ENCODE assay signal across 19 cellular contexts in the genomic region with DNA sequence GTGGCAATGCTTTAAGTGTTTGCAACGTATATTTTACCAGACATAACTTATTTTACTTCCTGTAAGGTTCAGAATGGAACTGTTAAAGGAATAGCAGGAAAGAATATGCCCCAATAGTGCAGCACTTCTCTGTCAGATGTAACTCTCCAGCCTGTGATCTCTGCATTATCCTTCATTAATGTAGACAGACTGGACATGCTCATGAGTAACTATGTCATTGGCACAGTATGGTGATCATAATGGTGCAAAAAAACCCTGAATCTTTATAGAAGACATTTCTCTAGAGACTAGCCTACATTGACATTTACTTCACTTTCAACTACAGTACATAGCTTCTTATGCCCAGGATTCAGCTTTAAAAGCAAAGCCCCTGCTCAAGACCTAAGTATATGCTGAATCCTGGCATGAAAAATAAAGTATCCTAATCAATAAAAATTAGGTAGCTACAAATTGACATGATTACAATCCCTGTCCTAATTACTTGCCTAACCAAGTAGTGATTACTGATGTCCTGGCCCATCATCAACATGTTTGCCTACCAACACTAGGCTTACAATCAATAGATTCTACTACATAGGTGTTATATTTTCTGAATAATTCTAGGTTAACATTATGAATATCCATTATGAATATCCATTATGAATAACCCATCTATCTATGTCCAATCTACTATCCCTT. TPM values are rescaled to one million over a fixed set of nuclear protein-coding genes. Genes with fewer than 3 reads are reported as not detected.
A peak's percentile ranks its signal among the peaks of the same experiment; 100 is the strongest.
DNase-seq lines count a peak whose midpoint lies in the region; ATAC-seq, FAIRE-seq and TF ChIP-seq lines count a peak whose summit lies in the region.
"Had no signal": no experiment of that assay in that cellular context is flagged by ENCODE, and none has a peak within 500 bp of the region (broad histone marks: within the 10 kb centered on the region; RNA-seq: fewer than 3 reads in every experiment).

No MANE protein-coding gene starts in this region.

- H3K4me2 ChIP-seq in A549 (no peak overlapping the region), HepG2 (ENCODE audit: low read depth, low read length) (no peak overlapping the region)
- H3K4me2 ChIP-seq: BLaER1 had no signal

- in situ Hi-C loops in HepG2 (cut with HindIII; ENCODE audit: extremely low pct_ligation_motif_present, low pct_unique_long_range_greater_than_20kb) = no loop called here

- H3K4me1 ChIP-seq in A549 = peaks cover 15% of the 10 kb centered on the region; the same call in 2 of the 3 replicates
- H3K4me1 ChIP-seq in CD4-positive, alpha-beta memory T cell (ENCODE audit: insufficient read depth, low read length) = peaks cover 62% of the 10 kb centered on the region
- no peaks in the 10 kb centered on the region for H3K4me1 ChIP-seq in RWPE2 (ENCODE audit: insufficient read depth, poor library complexity, severe bottlenecking)
- H3K4me1 ChIP-seq in HepG2 (ENCODE audit: insufficient read depth, low read length) = peaks cover 10% of the 10 kb centered on the region; the same call in 1 of the 2 replicates
- H3K4me1 ChIP-seq in tibial nerve = peaks cover 0 to 42% (median 8%) of the 10 kb centered on the region in 4 donors

- DNase-seq in A549 (ENCODE audit: low read depth in 1 of 2, low spot score in 1 of 2) (no peak), RWPE2 (ENCODE audit: low spot score) (no peak), HepG2 (ENCODE audit: low spot score) (no peak), GM20000 (ENCODE audit: low spot score) (no peak), tibial nerve (ENCODE audit: low spot score in 2 of 2) (no peak)
- no peak for DNase-seq in CD4-positive, alpha-beta memory T cell
- DNase-seq: activated B cell treated with CpG ODN at 0.5 μM for 24 hours; activated T-cell treated with anti-CD3 and anti-CD28 coated beads, Interleukin-2, amount 50 U/mL, for 48 hours; amygdala; DMS79 treated with DMSO at 0.1 percent for 48 hours; NCI-H82; stimulated activated naive CD4-positive, alpha-beta T cell; T-cell had no signal

- H3K36me3 Mint-ChIP-seq in CD4-positive, alpha-beta memory T cell = peaks cover 51 to 87% of the 10 kb centered on the region in 2 donors

- H3K9me3 ChIP-seq in A549 (no peaks in the 10 kb centered on the region), RWPE2 (ENCODE audit: severe bottlenecking) (no peaks in the 10 kb centered on the region), HepG2 (ENCODE audit: low read length) (no peaks in the 10 kb centered on the region), tibial nerve (no peaks in the 10 kb centered on the region)
- no peaks in the 10 kb centered on the region for H3K9me3 ChIP-seq in CD4-positive, alpha-beta memory T cell (ENCODE audit: control insufficient read depth in 1 of 2, low read length in 2 of 2)
- H3K9me3 ChIP-seq: BLaER1, vagina had no signal

- H3K27me3 ChIP-seq in CD4-positive, alpha-beta memory T cell (ENCODE audit: insufficient read depth, low read length) = no peaks in the 10 kb centered on the region
- H3K27me3 ChIP-seq in RWPE2 (ENCODE audit: insufficient read depth, poor library complexity, severe bottlenecking) (no peaks in the 10 kb centered on the region), HepG2 (ENCODE audit: control insufficient read depth in 1 of 2, insufficient read depth in 2 of 2, low read length in 2 of 2) (no peaks in the 10 kb centered on the region), tibial nerve (no peaks in the 10 kb centered on the region)
- H3K27me3 ChIP-seq: BLaER1, vagina had no signal

- ATAC-seq in A549 (peak in 1 of 2 experiments; percentile 42; a peak in 3 of 6 replicates), RWPE2 (ENCODE audit: low read depth) (0 out of 3 replicates have a peak, but pooled peaks have one; percentile 23), HepG2 (peak; percentile 19), GM21360 (IDR thresholded peaks at IDR 0.05; ENCODE audit: unreplicated experiment) (no peak)

- intact Hi-C loops in CD4-positive, alpha-beta memory T cell (cut with micrococcal nuclease) = no loop called here
- intact Hi-C loops in HepG2 (cut with micrococcal nuclease; ENCODE audit: unreplicated experiment) = no loop called here

- H3K9me3 Mint-ChIP-seq in CD4-positive, alpha-beta memory T cell = no peaks in the 10 kb centered on the region
- H3K9me3 Mint-ChIP-seq: activated B cell treated with CpG ODN at 0.5 μM for 24 hours, T-cell had no signal

- BruUV-seq in HepG2 (replicated peaks; lab: Mats Ljungman, UMichigan) = no TSS peak

- H3K27ac ChIP-seq in A549 (no peak overlapping the region), RWPE2 (ENCODE audit: poor library complexity, severe bottlenecking) (no peak overlapping the region), HepG2 (ENCODE audit: extremely low read length, insufficient read depth, low read length) (peak overlapping the region; percentile 6), tibial nerve (no peak overlapping the region)
- no peak overlapping the region for H3K27ac ChIP-seq in CD4-positive, alpha-beta memory T cell (ENCODE audit: low read depth, low read length)
- H3K27ac ChIP-seq: BLaER1, coronary artery, vagina had no signal

- H3K9ac ChIP-seq in HepG2 (ENCODE audit: insufficient read depth, low read depth, low read length) = no peak overlapping the region
- H3K9ac ChIP-seq: BLaER1 had no signal

- H3K36me3 ChIP-seq in CD4-positive, alpha-beta memory T cell (ENCODE audit: insufficient read depth, low read length) = peaks cover 48% of the 10 kb centered on the region
- H3K36me3 ChIP-seq in RWPE2 (ENCODE audit: low read depth) (peaks cover 100% of the 10 kb centered on the region), HepG2 (replicated peaks in 1 of 2; ENCODE audit: control insufficient read depth in 1 of 2, insufficient read depth in 2 of 2, low read length in 2 of 2) (peaks cover 3 to 46% of the 10 kb centered on the region in 2 experiments), tibial nerve (peaks cover 0 to 82% (median 8%) of the 10 kb centered on the region in 3 donors)

- peaks cover 6% of the 10 kb centered on the region for H4K20me1 ChIP-seq in HepG2 (ENCODE audit: insufficient read depth, low read length)

- no peak for TF ChIP-seq EP300 in A549 (IDR thresholded peaks at IDR 0.05)
- TF ChIP-seq EP300 in HepG2 (IDR thresholded peaks at IDR 0.05; ENCODE audit: low read depth in 2 of 2, low read length in 2 of 2) = no peak
- TF ChIP-seq EP300 in HepG2 (CRISPR knock-in tag; IDR thresholded peaks at IDR 0.05; ENCODE audit: borderline replicate concordance) = no peak
- TF ChIP-seq EP300 in tibial nerve (IDR thresholded peaks at IDR 0.05) = no peak

- no peak overlapping the region for H2AFZ ChIP-seq in HepG2 (ENCODE audit: low read length)

- WGBS in A549 (ENCODE audit: missing lambda C conversion rate) = 58% methylated on average over 1 of the region's 1 CpG
- WGBS in HepG2 (ENCODE audit: low lambda C conversion rate) = 97% methylated on average over 1 of the region's 1 CpG
- 50 to 74% methylated on average over 1 of the region's 1 CpG for WGBS in tibial nerve, 2 donors

- TF ChIP-seq CTCF in A549 (IDR thresholded peaks at IDR 0.05) (no peak), RWPE2 (IDR thresholded peaks at IDR 0.05; ENCODE audit: poor library complexity, severe bottlenecking) (no peak), HepG2 (CRISPR knock-in tag; IDR thresholded peaks at IDR 0.05) (no peak), GM20000 (IDR thresholded peaks at IDR 0.05; ENCODE audit: extremely low read depth, missing control alignments) (no peak), tibial nerve (IDR thresholded peaks at IDR 0.05) (no peak)

- H3K27ac Mint-ChIP-seq in CD4-positive, alpha-beta memory T cell = peak overlapping the region in 5 of 7 donors; percentile 12 to 60 (median 50)

- no peaks in the 10 kb centered on the region for H3K27me3 Mint-ChIP-seq in CD4-positive, alpha-beta memory T cell
- H3K27me3 Mint-ChIP-seq: activated B cell treated with CpG ODN at 0.5 μM for 24 hours, T-cell had no signal

- peak overlapping the region in 1 of 8 donors; percentile 14 for H3K4me3 Mint-ChIP-seq in CD4-positive, alpha-beta memory T cell
- H3K4me3 Mint-ChIP-seq: activated B cell treated with CpG ODN at 0.5 μM for 24 hours, T-cell had no signal

- peaks cover 5% of the 10 kb centered on the region for H3K79me2 ChIP-seq in HepG2 (ENCODE audit: insufficient read depth, low read length)

- FAIRE-seq in A549 (lab: Jason Lieb, UNC) (no peak), HepG2 (lab: Jason Lieb, UNC) (no peak)
- FAIRE-seq: islet of Langerhans, RCC 7860 had no signal

- peaks cover 42 to 93% (median 58%) of the 10 kb centered on the region in 4 donors for H3K4me1 Mint-ChIP-seq in CD4-positive, alpha-beta memory T cell

- no peak for TF ChIP-seq POLR2A in A549 (IDR thresholded peaks at IDR 0.05; ENCODE audit: low read length)
- TF ChIP-seq POLR2A in HepG2 (IDR thresholded peaks at IDR 0.05; ENCODE audit: insufficient read depth in 1 of 2, low read depth in 2 of 2, low read length in 2 of 2) = peak in 1 of 2 experiments; percentile 30; a peak in 3 of 4 replicates
- no peak for TF ChIP-seq POLR2A in tibial nerve (IDR thresholded peaks at IDR 0.05)

- H3K4me3 ChIP-seq in A549 = no peak overlapping the region
- no peak overlapping the region for H3K4me3 ChIP-seq in CD4-positive, alpha-beta memory T cell (ENCODE audit: low read length in 2 of 2)
- H3K4me3 ChIP-seq in RWPE2 (ENCODE audit: severe bottlenecking) = no peak overlapping the region
- H3K4me3 ChIP-seq in HepG2 (replicated peaks in 1 of 3; ENCODE audit: insufficient read depth in 1 of 3, low read depth in 2 of 3, low read length in 3 of 3) = no peak overlapping the region
- no peak overlapping the region for H3K4me3 ChIP-seq in tibial nerve
- H3K4me3 ChIP-seq: BLaER1, coronary artery, vagina had no signal

- CTCF ChIA-PET in A549 (lab: Yijun Ruan, JAX) = interaction anchor here (1.0 to 3.3 kb wide), 2 partner anchors 13 to 193 kb away, joined by 3 to 14 read pairs; no protein-coding TSS in a partner anchor
- CTCF ChIA-PET in CD4-positive, alpha-beta memory T cell (lab: Charles Lee; ENCODE audit: partially characterized antibody) = interaction anchor here (0.7 to 1.7 kb wide), 5 partner anchors 10 to 120 kb away, joined by 3 to 6 read pairs (median 3); a partner anchor contains a TSS
- CTCF ChIA-PET in HepG2 (lab: Yijun Ruan, JAX; ENCODE audit: low intra/inter-chr PET ratio, low total read pairs) = no interaction called here

- TF ChIP-seq RAD21 in A549 (conservative IDR thresholded peaks at IDR 0.05 in 1 of 2, IDR thresholded peaks at IDR 0.05 in 1 of 2) (no peak), HepG2 (CRISPR knock-in tag; IDR thresholded peaks at IDR 0.05) (no peak)

- POLR2A ChIA-PET in A549 (lab: Yijun Ruan, JAX) (interaction anchor here (1.0 to 1.8 kb wide), 4 partner anchors 9 to 193 kb away, joined by 3 to 6 read pairs (median 4); no protein-coding TSS in a partner anchor), HepG2 (lab: Yijun Ruan, JAX) (interaction anchor here (0.7 to 3.9 kb wide), 3 partner anchors 13 to 120 kb away, joined by 3 to 27 read pairs (median 14); a partner anchor contains a TSS)
- POLR2A ChIA-PET in CD4-positive, alpha-beta memory T cell (lab: Charles Lee; ENCODE audit: partially characterized antibody) = interaction anchor here (0.7 to 25.4 kb wide), 5 partner anchors 5 to 121 kb away, joined by 3 to 1465 read pairs (median 17); a partner anchor contains a TSS

RNA-seq across cellular contexts. Expression of a gene that starts 13.9 kb away (rescaled TPM):
- polyA plus RNA-seq in A549 (2011; rRNA removed) (28.1 and 65.4 TPM in 2 replicates), A549 (2017; fragmentation: RNase III; extraction: RNeasy Plus Mini Kit Qiagen cat#74134 plus additional on column Dnase treatment) (64.4 to 78.2 TPM (median 74.6 TPM) in 3 replicates), HepG2 (2011; rRNA removed) (24.3 and 34.4 TPM in 2 replicates)
- polyA plus RNA-seq in A549 (2012; cell fraction: cytosol; rRNA removed) = 12.6 and 14.4 TPM in 2 replicates
- polyA plus RNA-seq in A549 (2012; cell fraction: nucleus; rRNA removed) = 3.5 and 6.2 TPM in 2 replicates
- 6.1 and 6.7 TPM in 2 replicates for polyA minus RNA-seq in A549 (2011; rRNA and poly(A)+ RNA removed)
- total RNA-seq in CD4-positive, alpha-beta memory T cell = 10 to 100 TPM; 31.3 to 32.9 TPM
- 10 to 100 TPM; 42.8 to 65.7 TPM for polyA plus RNA-seq in CD4-positive, alpha-beta memory T cell
- total RNA-seq in HepG2 (2016; rRNA removed; fragmentation: Illumina TruSeq; extraction: Trizol) (95.8 and 110 TPM in 2 replicates), tibial nerve (10 to 100 TPM; 20.2 to 44.4 (median 39.5) TPM)
- total RNA-seq in HepG2 (2016; cell fraction: cytosol; rRNA removed; fragmentation: Illumina TruSeq; extraction: Trizol; ENCODE audit: low read depth) = 122 and 124 TPM in 2 replicates
- 90.4 and 108 TPM in 2 replicates for total RNA-seq in HepG2 (2016; cell fraction: insoluble cytoplasmic fraction; rRNA removed; fragmentation: Illumina TruSeq; extraction: Trizol)
- total RNA-seq in HepG2 (2016; cell fraction: membrane; rRNA removed; fragmentation: Illumina TruSeq; extraction: Trizol) = 155 and 158 TPM in 2 replicates
- total RNA-seq in HepG2 (2016; cell fraction: nucleus; rRNA removed; fragmentation: Illumina TruSeq; extraction: Trizol) = 33.7 and 46.6 TPM in 2 replicates
- polyA plus RNA-seq in HepG2 (2011; cell fraction: cytosol; rRNA removed) = 18.9 and 30.5 TPM in 2 replicates
- 16.5 and 23.4 TPM in 2 replicates for polyA plus RNA-seq in HepG2 (2011; cell fraction: nucleus; rRNA removed)
- polyA plus RNA-seq in HepG2 (2012) = 51.2 and 83.5 TPM in 2 replicates
- 262 and 273 TPM in 2 replicates for polyA plus RNA-seq in HepG2 (2016; cell fraction: cytosol; fragmentation: Illumina TruSeq; extraction: Trizol; ENCODE audit: low read depth)
- 173 and 179 TPM in 2 replicates for polyA plus RNA-seq in HepG2 (2016; cell fraction: insoluble cytoplasmic fraction; fragmentation: Illumina TruSeq; extraction: Trizol; ENCODE audit: low read depth)
- 249 and 251 TPM in 2 replicates for polyA plus RNA-seq in HepG2 (2016; cell fraction: membrane; fragmentation: Illumina TruSeq; extraction: Trizol; ENCODE audit: low read depth)
- 103 and 109 TPM in 2 replicates for polyA plus RNA-seq in HepG2 (2016; cell fraction: nucleus; fragmentation: Illumina TruSeq; extraction: Trizol; ENCODE audit: insufficient read depth, low read depth)
- 5.2 and 10.0 TPM in 2 replicates for polyA minus RNA-seq in HepG2 (2011; rRNA and poly(A)+ RNA removed; ENCODE audit: low replicate concordance)
- polyA minus RNA-seq in HepG2 (2011; cell fraction: cytosol; rRNA and poly(A)+ RNA removed) = 8.2 and 13.3 TPM in 2 replicates
- polyA minus RNA-seq in HepG2 (2011; cell fraction: nucleus; rRNA and poly(A)+ RNA removed) = 49.2 and 55.6 TPM in 2 replicates

RNA-seq across cellular contexts. Expression of a gene that starts 15.0 kb away (rescaled TPM):
- polyA plus RNA-seq in A549 (2011; rRNA removed) (345 and 529 TPM in 2 replicates), A549 (2017; fragmentation: RNase III; extraction: RNeasy Plus Mini Kit Qiagen cat#74134 plus additional on column Dnase treatment) (449 to 465 TPM (median 455 TPM) in 3 replicates), HepG2 (2011; rRNA removed) (87.9 and 101 TPM in 2 replicates)
- 132 and 167 TPM in 2 replicates for polyA plus RNA-seq in A549 (2012; cell fraction: cytosol; rRNA removed)
- polyA plus RNA-seq in A549 (2012; cell fraction: nucleus; rRNA removed) = 136 and 185 TPM in 2 replicates
- polyA minus RNA-seq in A549 (2011; rRNA and poly(A)+ RNA removed) = 330 and 400 TPM in 2 replicates
- total RNA-seq in CD4-positive, alpha-beta memory T cell = 100 to 1,000 TPM; 370 to 385 TPM
- polyA plus RNA-seq in CD4-positive, alpha-beta memory T cell = 100 to 1,000 TPM; 126 to 357 TPM
- total RNA-seq in HepG2 (2016; rRNA removed; fragmentation: Illumina TruSeq; extraction: Trizol) (508 and 657 TPM in 2 replicates), tibial nerve (100 to 1,000 TPM; 344 to 503 (median 410) TPM)
- total RNA-seq in HepG2 (2016; cell fraction: cytosol; rRNA removed; fragmentation: Illumina TruSeq; extraction: Trizol; ENCODE audit: low read depth) = 36.7 and 41.2 TPM in 2 replicates
- 513 and 625 TPM in 2 replicates for total RNA-seq in HepG2 (2016; cell fraction: insoluble cytoplasmic fraction; rRNA removed; fragmentation: Illumina TruSeq; extraction: Trizol)
- total RNA-seq in HepG2 (2016; cell fraction: membrane; rRNA removed; fragmentation: Illumina TruSeq; extraction: Trizol) = 92.2 and 116 TPM in 2 replicates
- 356 and 374 TPM in 2 replicates for total RNA-seq in HepG2 (2016; cell fraction: nucleus; rRNA removed; fragmentation: Illumina TruSeq; extraction: Trizol)
- polyA plus RNA-seq in HepG2 (2011; cell fraction: cytosol; rRNA removed) = 51.0 and 69.9 TPM in 2 replicates
- polyA plus RNA-seq in HepG2 (2011; cell fraction: nucleus; rRNA removed) = 74.8 and 100.0 TPM in 2 replicates
- 171 and 263 TPM in 2 replicates for polyA plus RNA-seq in HepG2 (2012)
- polyA plus RNA-seq in HepG2 (2016; cell fraction: cytosol; fragmentation: Illumina TruSeq; extraction: Trizol; ENCODE audit: low read depth) = 19.0 and 23.4 TPM in 2 replicates
- 629 and 634 TPM in 2 replicates for polyA plus RNA-seq in HepG2 (2016; cell fraction: insoluble cytoplasmic fraction; fragmentation: Illumina TruSeq; extraction: Trizol; ENCODE audit: low read depth)
- polyA plus RNA-seq in HepG2 (2016; cell fraction: membrane; fragmentation: Illumina TruSeq; extraction: Trizol; ENCODE audit: low read depth) = 53.4 and 62.4 TPM in 2 replicates
- polyA plus RNA-seq in HepG2 (2016; cell fraction: nucleus; fragmentation: Illumina TruSeq; extraction: Trizol; ENCODE audit: insufficient read depth, low read depth) = 455 and 473 TPM in 2 replicates
- 81.5 and 284 TPM in 2 replicates for polyA minus RNA-seq in HepG2 (2011; rRNA and poly(A)+ RNA removed; ENCODE audit: low replicate concordance)
- polyA minus RNA-seq in HepG2 (2011; cell fraction: cytosol; rRNA and poly(A)+ RNA removed) = 160 and 172 TPM in 2 replicates
- 231 and 261 TPM in 2 replicates for polyA minus RNA-seq in HepG2 (2011; cell fraction: nucleus; rRNA and poly(A)+ RNA removed)
